8 cellular contexts compared by ENCODE assay signal in the genomic region with DNA sequence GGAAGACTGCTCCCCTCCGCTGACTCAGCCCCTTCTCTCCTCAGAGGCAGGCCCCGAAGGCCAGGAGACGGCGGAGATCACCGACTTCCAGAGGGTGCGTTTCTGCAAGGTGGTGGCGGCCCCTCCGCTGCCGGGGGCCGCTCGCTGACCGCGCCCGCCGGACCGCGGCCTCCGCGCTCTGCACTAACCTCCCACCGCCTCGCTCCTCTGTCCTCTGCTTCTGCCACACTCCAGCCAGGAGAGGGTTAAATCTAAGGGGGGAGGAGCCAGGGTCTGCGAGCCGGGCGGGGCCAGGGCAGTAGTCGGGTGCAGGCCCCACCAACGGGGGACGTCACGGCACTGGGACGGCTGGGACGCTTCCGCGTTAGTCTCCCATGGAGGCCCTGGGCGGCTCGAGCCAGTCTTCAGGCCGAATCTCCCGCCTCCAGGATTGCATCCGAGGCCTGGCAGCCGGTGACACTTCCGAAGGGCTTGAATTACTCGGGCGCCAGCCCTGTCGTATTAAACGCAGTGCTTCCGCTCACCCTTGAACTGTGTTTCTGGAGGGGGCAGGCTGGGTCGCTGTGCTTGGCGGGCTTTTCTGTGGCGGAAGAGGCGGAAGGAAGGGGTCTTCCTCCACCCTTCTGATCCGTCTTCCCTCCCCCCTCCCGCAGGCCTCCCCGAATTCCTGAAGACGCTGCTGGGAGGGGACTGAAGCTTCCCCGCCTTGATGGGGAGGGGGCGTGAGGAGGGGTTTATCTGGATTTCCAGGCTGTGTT. TPM values are rescaled to one million over a fixed set of nuclear protein-coding genes. Genes with fewer than 3 reads are reported as not detected.
DNase-seq lines count a peak whose midpoint lies in the region; ATAC-seq and TF ChIP-seq lines count a peak whose summit lies in the region.

No MANE protein-coding gene starts in this region.

- DNase-seq in Caco-2 = peak; percentile 98
- DNase-seq in HUDEP-2 (lab: John Stamatoyannopoulos, UW; ENCODE audit: unreplicated experiment in 76 of 76) = peak in 75 of 76 experiments; percentile 45 to 96 (median 89)
- DNase-seq in OCI-LY7 (ENCODE audit: low spot score) = peak; percentile 92
- peak; percentile 90 for DNase-seq in activated T-cell treated with anti-CD3 and anti-CD28 coated beads, Interleukin-2, amount 50 U/mL, for 1 hour
- peak; percentile 92 for DNase-seq in erythroblast (lab: John Stamatoyannopoulos, UW)
- DNase-seq in stimulated activated CD8-positive, alpha-beta memory T cell treated with anti-CD3 and anti-CD28 coated beads, Interleukin-4, amount 100 ng/mL, for 48 hours = peak; percentile 92

- TSS peak; percentile 85 for BruUV-seq in Caco-2 (replicated peaks; lab: Mats Ljungman, UMichigan)
- BruUV-seq in OCI-LY7 (replicated peaks; lab: Mats Ljungman, UMichigan) = TSS peak; percentile 76

- peak overlapping the region; percentile 84 for H3K27ac ChIP-seq in OCI-LY7 (ENCODE audit: low read depth, low read length, poor library complexity, severe bottlenecking)
- peak overlapping the region; percentile 100 for H3K27ac ChIP-seq in muscle layer of colon (ENCODE audit: low read depth, low read length)

- H3K27me3 Mint-ChIP-seq in Caco-2 (ENCODE audit: insufficient read depth, unreplicated experiment) = no peaks in the 10 kb centered on the region

- H3K36me3 Mint-ChIP-seq in Caco-2 (ENCODE audit: insufficient read depth, unreplicated experiment) = peaks cover 67% of the 10 kb centered on the region

- CTCF ChIA-PET in Caco-2 (lab: Charles Lee) = interaction anchor here (0.6 to 2.0 kb wide), 10 partner anchors 16 to 242 kb away, joined by 3 to 22 read pairs (median 4); partner anchors contain the start of gene DHX34
- CTCF ChIA-PET in OCI-LY7 (lab: Charles Lee; ENCODE audit: unreplicated experiment) = interaction anchor here (0.6 kb wide), 1 partner anchor 61 kb away, joined by 6 read pairs; no protein-coding TSS in a partner anchor

- ATAC-seq in GM21381 (IDR thresholded peaks at IDR 0.05; ENCODE audit: unreplicated experiment) = peak; percentile 50

- H3K4me1 ChIP-seq in Caco-2 = peaks cover 9% of the 10 kb centered on the region; the same call in 1 of the 2 replicates
- H3K4me1 ChIP-seq in OCI-LY7 (ENCODE audit: insufficient read depth, low read length, poor library complexity, severe bottlenecking) = peaks cover 21% of the 10 kb centered on the region
- H3K4me1 ChIP-seq in muscle layer of colon (ENCODE audit: insufficient read depth, low read length) = peaks cover 28% of the 10 kb centered on the region

- H3K36me3 ChIP-seq in Caco-2 (ENCODE audit: control insufficient read depth, insufficient read depth, low read length) (peaks cover 2% of the 10 kb centered on the region), OCI-LY7 (ENCODE audit: insufficient read depth, low read length) (peaks cover 26% of the 10 kb centered on the region; the same call in 1 of the 2 replicates), muscle layer of colon (ENCODE audit: insufficient read depth, low read length) (peaks cover 18% of the 10 kb centered on the region)

- H3K79me2 ChIP-seq in OCI-LY7 (ENCODE audit: insufficient read depth, low read depth, low read length) = no peaks in the 10 kb centered on the region

- peak overlapping the region; percentile 96 for H3K9ac ChIP-seq in muscle layer of colon (ENCODE audit: low read length)

- intact Hi-C loops in Caco-2 (cut with micrococcal nuclease; ENCODE audit: unreplicated experiment) (loop anchor here (1.0 kb wide), 1 partner anchor 16 kb away; no protein-coding TSS in a partner anchor), OCI-LY7 (cut with micrococcal nuclease; ENCODE audit: unreplicated experiment) (loop anchor here (1.0 kb wide), 1 partner anchor 16 kb away; no protein-coding TSS in a partner anchor)

- peak overlapping the region; percentile 47 for H2AFZ ChIP-seq in OCI-LY7 (ENCODE audit: low read length)

- H3K9me3 ChIP-seq in Caco-2 = no peaks in the 10 kb centered on the region
- H3K9me3 ChIP-seq in OCI-LY7 (ENCODE audit: low read length) = no peaks in the 10 kb centered on the region
- no peaks in the 10 kb centered on the region for H3K9me3 ChIP-seq in muscle layer of colon (ENCODE audit: low read length)

- TF ChIP-seq CTCF in Caco-2 (IDR thresholded peaks at IDR 0.05; ENCODE audit: insufficient read depth in 1 of 2, low read depth in 1 of 2, low read length in 1 of 2, severe bottlenecking in 1 of 2, unreplicated experiment in 1 of 2) (no peak), OCI-LY7 (conservative IDR thresholded peaks at IDR 0.05; ENCODE audit: low read length) (no peak)

- no peaks in the 10 kb centered on the region for H3K9me3 Mint-ChIP-seq in Caco-2 (ENCODE audit: unreplicated experiment)

- H3K4me3 Mint-ChIP-seq in Caco-2 (ENCODE audit: unreplicated experiment) = peak overlapping the region; percentile 93

- no peaks in the 10 kb centered on the region for H4K20me1 ChIP-seq in OCI-LY7 (ENCODE audit: insufficient read depth, low read length)

- H3K27me3 ChIP-seq in Caco-2 (replicated peaks; ENCODE audit: control insufficient read depth, insufficient read depth, low read length) = no peaks in the 10 kb centered on the region
- H3K27me3 ChIP-seq in muscle layer of colon (ENCODE audit: control insufficient read depth in 1 of 2, insufficient read depth in 2 of 2, low read length in 2 of 2) = no peaks in the 10 kb centered on the region

- POLR2A ChIA-PET in Caco-2 (lab: Charles Lee) = interaction anchor here (0.6 to 2.0 kb wide), 15 partner anchors 17 to 1220 kb away, joined by 4 to 71 read pairs (median 6); partner anchors contain the start of genes CCDC9, DHX34, SAE1 and SULT2A1
- POLR2A ChIA-PET in OCI-LY7 (lab: Charles Lee) = interaction anchor here (0.6 to 2.2 kb wide), 8 partner anchors 13 to 212 kb away, joined by 3 to 6 read pairs (median 3); partner anchors contain the start of gene CCDC9

- H3K4me1 Mint-ChIP-seq in Caco-2 (ENCODE audit: low read depth, unreplicated experiment) = peaks cover 20% of the 10 kb centered on the region

- peak overlapping the region; percentile 92 for H3K4me2 ChIP-seq in OCI-LY7 (ENCODE audit: low read length)

- peak overlapping the region; percentile 77 for H3K4me3 ChIP-seq in Caco-2 (ENCODE audit: low read depth, low read length)
- peak overlapping the region; percentile 81 for H3K4me3 ChIP-seq in OCI-LY7 (ENCODE audit: low read depth, low read length, poor library complexity, severe bottlenecking)
- H3K4me3 ChIP-seq in muscle layer of colon (ENCODE audit: low read depth in 1 of 2, low read length in 2 of 2) = peak overlapping the region; percentile 90 to 98

- no peaks in the 10 kb centered on the region for H3K9me2 ChIP-seq in OCI-LY7 (ENCODE audit: insufficient read depth, low read length)

- peak; percentile 82 for TF ChIP-seq POLR2A in erythroblast (IDR thresholded peaks at IDR 0.05; ENCODE audit: low read length)

- H3K27ac Mint-ChIP-seq in Caco-2 (ENCODE audit: unreplicated experiment) = peak overlapping the region; percentile 94

RNA-seq across cellular contexts. Expression of gene INAFM1, which starts 1.2 kb away (rescaled TPM):
- total RNA-seq in Caco-2 (2022) = 10.1 and 10.4 TPM in 2 replicates
- 4.6 and 5.0 TPM in 2 replicates for total RNA-seq in OCI-LY7 (2014; rRNA removed; shearing (Covaris generic))
- total RNA-seq in OCI-LY7 (2022) = 7.6 and 10.3 TPM in 2 replicates

RNA-seq across cellular contexts. Expression of gene CCDC9, which starts 17.2 kb away (rescaled TPM):
- total RNA-seq in Caco-2 (2022) (43.1 and 44.3 TPM in 2 replicates), OCI-LY7 (2022) (19.3 and 19.7 TPM in 2 replicates)
- 6.5 and 7.9 TPM in 2 replicates for total RNA-seq in OCI-LY7 (2014; rRNA removed; shearing (Covaris generic))

RNA-seq across cellular contexts. Expression of gene C5AR1, which starts 36.2 kb away (rescaled TPM):
- 0.48 and 1.3 TPM in 2 replicates for total RNA-seq in Caco-2 (2022)
- not detected in 2 replicates for total RNA-seq in OCI-LY7 (2014; rRNA removed; shearing (Covaris generic))
- 1.1 TPM in 1 of 2 replicates, not detected in the other for total RNA-seq in OCI-LY7 (2022)

RNA-seq across cellular contexts. Expression of gene BBC3, which starts 42.5 kb away (rescaled TPM):
- total RNA-seq in Caco-2 (2022) (10.5 and 10.8 TPM in 2 replicates), OCI-LY7 (2022) (10.5 and 13.2 TPM in 2 replicates)
- total RNA-seq in OCI-LY7 (2014; rRNA removed; shearing (Covaris generic)) = 6.9 and 8.9 TPM in 2 replicates

RNA-seq across cellular contexts. Expression of gene C5AR2, which starts 58.5 kb away (rescaled TPM):
- total RNA-seq in Caco-2 (2022) (not detected in 2 replicates), OCI-LY7 (2022) (2.6 and 3.5 TPM in 2 replicates)
- total RNA-seq in OCI-LY7 (2014; rRNA removed; shearing (Covaris generic)) = 0.70 and 2.9 TPM in 2 replicates

Comparison
In these comparisons a context has a peak if more than half of its experiments do, and no peak if none do; other contexts are left out.
1. Peak in every context shown above with its lines: DNase-seq, ATAC-seq, H3K4me3 ChIP-seq and H3K27ac ChIP-seq.